8 cellular contexts compared by ENCODE assay signal in the genomic region with DNA sequence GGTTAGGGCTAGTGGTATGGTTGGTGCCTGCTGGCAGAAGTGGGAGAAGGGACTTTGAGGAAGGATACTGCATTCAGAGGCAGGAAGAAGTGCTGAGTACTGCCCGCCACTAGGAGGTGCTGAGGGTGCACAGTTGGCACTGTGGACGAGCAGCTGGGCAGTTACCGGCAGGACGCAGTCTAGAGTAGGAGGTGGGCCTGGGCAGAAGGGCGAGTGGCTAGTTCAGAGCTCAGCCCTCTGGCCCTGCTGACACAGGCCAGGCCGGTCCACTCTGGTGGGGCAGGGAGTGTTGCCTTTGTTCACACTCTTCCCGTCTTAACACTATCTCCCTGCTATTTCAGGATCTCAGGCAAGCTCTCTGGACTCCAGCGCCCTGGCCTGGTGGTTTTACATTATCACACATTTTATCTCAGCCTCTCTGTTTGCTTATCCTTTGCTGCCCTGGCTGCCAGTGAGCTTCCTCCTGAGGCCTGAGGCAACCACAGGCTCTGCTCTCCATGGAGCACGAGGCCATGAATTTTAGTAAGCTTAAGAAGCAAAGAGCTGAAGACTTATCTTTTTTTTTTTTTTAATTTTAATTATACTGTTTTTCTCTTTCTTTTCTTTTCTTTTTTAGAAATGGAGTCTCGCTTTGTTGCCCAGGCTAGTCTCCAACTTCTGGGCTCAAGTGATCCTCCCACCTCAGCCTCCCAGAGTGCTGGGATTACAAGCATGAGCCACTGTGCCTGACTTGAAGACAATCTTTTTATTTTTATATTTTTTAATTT. TPM values are rescaled to one million over a fixed set of nuclear protein-coding genes. Genes with fewer than 3 reads are reported as not detected.
A peak's percentile ranks its signal among the peaks of the same experiment; 100 is the strongest.
DNase-seq lines count a peak whose midpoint lies in the region; ATAC-seq and TF ChIP-seq lines count a peak whose summit lies in the region.

No MANE protein-coding gene starts in this region.

- H2BK20ac ChIP-seq in H9 (ENCODE audit: low read depth, low read length, poor library complexity, severe bottlenecking), result no peak overlapping the region

- no peak overlapping the region for H3T11ph ChIP-seq in H9 (ENCODE audit: low read length)

- no peak overlapping the region for H3K18ac ChIP-seq in H9 (ENCODE audit: insufficient read length, low read depth, low read length)

- H2BK120ac ChIP-seq in H9 (ENCODE audit: low read depth, low read length, poor library complexity, severe bottlenecking), result no peak overlapping the region

- H3K4me2 ChIP-seq in BLaER1 (no peak overlapping the region), H9 (ENCODE audit: insufficient read depth, insufficient read length, low read length) (no peak overlapping the region)

- H2BK12ac ChIP-seq in H9 (ENCODE audit: insufficient read length, low read depth, low read length), result no peak overlapping the region

- no peaks in the 10 kb centered on the region for H3K79me1 ChIP-seq in H9 (ENCODE audit: insufficient read depth, low read depth, low read length, poor library complexity, severe bottlenecking)

- no peaks in the 10 kb centered on the region for H3K9me3 Mint-ChIP-seq in H9

- no peaks in the 10 kb centered on the region for H3K9me3 ChIP-seq in BLaER1
- H3K9me3 ChIP-seq in H9 (ENCODE audit: control insufficient read depth, low read depth, low read length), result no peaks in the 10 kb centered on the region
- no peaks in the 10 kb centered on the region for H3K9me3 ChIP-seq in esophagus muscularis mucosa
- H3K9me3 ChIP-seq in mucosa of descending colon, result no peaks in the 10 kb centered on the region

- H3K27me3 ChIP-seq in BLaER1 (no peaks in the 10 kb centered on the region), H9 (ENCODE audit: insufficient read depth, low read length) (no peaks in the 10 kb centered on the region), esophagus muscularis mucosa (no peaks in the 10 kb centered on the region)

- H4K91ac ChIP-seq in H9 (ENCODE audit: insufficient read length, low read depth, low read length), result no peak overlapping the region

- peaks cover 3 to 55% (median 25%) of the 10 kb centered on the region in 3 experiments; a peak in 5 of 7 replicates for H3K36me3 Mint-ChIP-seq in H9 (ENCODE audit: insufficient read depth in 1 of 3, low read depth in 3 of 3)

- H3K4ac ChIP-seq in H9 (ENCODE audit: low read depth, low read length), result no peak overlapping the region

- no peak for TF ChIP-seq POLR2A in esophagus muscularis mucosa (IDR thresholded peaks at IDR 0.05; ENCODE audit: low read depth)

- no peak overlapping the region for H4K8ac ChIP-seq in H9 (replicated peaks; ENCODE audit: insufficient read length, low read depth, low read length)

- DNase-seq in H9 (peak; percentile 91), NCI-H748 treated with DMSO at 0.1 percent for 48 hours (lab: John Stamatoyannopoulos, UW) (peak; percentile 19), esophagus muscularis mucosa (ENCODE audit: extremely low spot score) (peak; percentile 93), mucosa of descending colon (peak; percentile 86 to 91 (median 90))
- peak; percentile 5 to 14 (median 9) for DNase-seq in activated CD8-positive, alpha-beta memory T cell treated with anti-CD3 and anti-CD28 coated beads for 48 hours (ENCODE audit: low read depth in 2 of 3, low spot score in 2 of 3)
- peak; percentile 5 for DNase-seq in stimulated activated CD8-positive, alpha-beta memory T cell treated with anti-CD3 and anti-CD28 coated beads, Interleukin-7, amount 100 ng/mL, for 24 hours (ENCODE audit: low read depth)

- peak overlapping the region; percentile 49 to 73 (median 66); a peak in 4 of 7 replicates for H3K27ac Mint-ChIP-seq in H9

- peaks cover 3 to 4% of the 10 kb centered on the region in 2 experiments; a peak in 1 of 4 replicates for H3K4me1 Mint-ChIP-seq in H9

- H3K79me2 ChIP-seq in H9 (ENCODE audit: insufficient read depth, low read length), result no peaks in the 10 kb centered on the region

- no peaks in the 10 kb centered on the region for H3K27me3 Mint-ChIP-seq in H9 (ENCODE audit: low read depth)

- intact Hi-C loops in esophagus muscularis mucosa (cut with DNase I), result loop anchor here (10.0 kb wide), 1 partner anchor 79 kb away; a partner anchor contains a TSS
- intact Hi-C loops in mucosa of descending colon (cut with DNase I, micrococcal nuclease), result no loop called here

- no peak overlapping the region for H2BK15ac ChIP-seq in H9 (ENCODE audit: low read depth, low read length)

- no peak overlapping the region for H3K4me3 Mint-ChIP-seq in H9

- H3K14ac ChIP-seq in H9 (ENCODE audit: insufficient read depth, low read length), result no peak overlapping the region

- no peak overlapping the region for H3K23ac ChIP-seq in H9 (ENCODE audit: insufficient read length, low read depth, low read length)

- H4K20me1 ChIP-seq in BLaER1, result no peaks in the 10 kb centered on the region
- H4K20me1 ChIP-seq in H9 (ENCODE audit: control insufficient read depth, insufficient read depth, insufficient read length), result no peaks in the 10 kb centered on the region

- H3K4me3 ChIP-seq in BLaER1 (no peak overlapping the region), esophagus muscularis mucosa (no peak overlapping the region), mucosa of descending colon (no peak overlapping the region)

- H3K56ac ChIP-seq in H9 (ENCODE audit: insufficient read length, low read depth, low read length), result no peak overlapping the region

- TF ChIP-seq EP300 in esophagus muscularis mucosa (IDR thresholded peaks at IDR 0.05), result no peak

- peaks cover 95% of the 10 kb centered on the region for H3K36me3 ChIP-seq in BLaER1
- peaks cover 20 to 89% (median 81%) of the 10 kb centered on the region in 4 donors for H3K36me3 ChIP-seq in esophagus muscularis mucosa
- H3K36me3 ChIP-seq in mucosa of descending colon (ENCODE audit: low read depth), result no peaks in the 10 kb centered on the region

- no peak overlapping the region for H2AK5ac ChIP-seq in H9 (ENCODE audit: insufficient read length, low read length)

- no peak overlapping the region for H2AFZ ChIP-seq in H9 (ENCODE audit: low read length)

- no peak overlapping the region for H2BK5ac ChIP-seq in H9 (ENCODE audit: insufficient read length, low read length)

- peak overlapping the region; percentile 35; the same call in 1 of the 2 replicates for H3K9ac ChIP-seq in BLaER1
- no peak overlapping the region for H3K9ac ChIP-seq in H9 (ENCODE audit: extremely low read depth, insufficient read length, low read length)

- H3K27ac ChIP-seq in BLaER1, result no peak overlapping the region
- H3K27ac ChIP-seq in H9 (ENCODE audit: insufficient read length, low read depth, low read length), result no peak overlapping the region
- peak overlapping the region; percentile 48 to 74 (median 68) for H3K27ac ChIP-seq in esophagus muscularis mucosa (replicated peaks in 1 of 4)

- TF ChIP-seq CTCF in H9 (conservative IDR thresholded peaks at IDR 0.05), result peak; percentile 95
- peak; percentile 84 to 89 (median 85) for TF ChIP-seq CTCF in esophagus muscularis mucosa (IDR thresholded peaks at IDR 0.05)
- peak; percentile 76 for TF ChIP-seq CTCF in mucosa of descending colon (IDR thresholded peaks at IDR 0.05)

- ATAC-seq in mucosa of descending colon, result peak; percentile 97
- no peak for ATAC-seq in HG03442 (IDR thresholded peaks at IDR 0.05; ENCODE audit: unreplicated experiment)

- H3K23me2 ChIP-seq in H9 (ENCODE audit: insufficient read length, low read depth, low read length, poor library complexity, severe bottlenecking), result no peaks in the 10 kb centered on the region

- H3K4me1 ChIP-seq in BLaER1 (no peaks in the 10 kb centered on the region), H9 (ENCODE audit: insufficient read depth, low read length) (no peaks in the 10 kb centered on the region), esophagus muscularis mucosa (peaks cover 6 to 12% (median 8%) of the 10 kb centered on the region in 4 donors), mucosa of descending colon (ENCODE audit: low read depth) (peaks cover 14% of the 10 kb centered on the region)

- no CpG with 5 or more reads among the region's 10 CpGs for WGBS in H9 (ENCODE audit: extremely low coverage, insufficient read length, low lambda C conversion rate)
- 36% methylated on average over 10 of the region's 10 CpGs for WGBS in esophagus muscularis mucosa

- no peak overlapping the region for H4K5ac ChIP-seq in H9 (ENCODE audit: insufficient read length, low read depth, low read length)

RNA-seq across cellular contexts. Expression of a gene that starts 26.9 kb away (rescaled TPM):
- total RNA-seq in H9 (2021), result 15.6 and 17.9 TPM in 2 replicates
- 10 to 100 TPM; 21.2 to 33.6 (median 26.4) TPM for total RNA-seq in esophagus muscularis mucosa
- 10 to 100 TPM; 32.2 to 33.8 (median 32.5) TPM for total RNA-seq in mucosa of descending colon

RNA-seq across cellular contexts. Expression of a gene that starts 27.1 kb away (rescaled TPM):
- total RNA-seq in H9 (2021) (58.5 and 65.8 TPM in 2 replicates), esophagus muscularis mucosa (100 to 1,000 TPM in 1 of 4 donors, 10 to 100 TPM in 3; 69.8 to 115 (median 82.3) TPM), mucosa of descending colon (100 to 1,000 TPM in 1 of 3 donors, 10 to 100 TPM in 2; 77.7 to 130 (median 95.0) TPM)

RNA-seq across cellular contexts. Expression of a gene that starts 31.5 kb away (rescaled TPM):
- total RNA-seq in H9 (2021) (105 and 106 TPM in 2 replicates), esophagus muscularis mucosa (10 to 100 TPM; 34.9 to 56.2 (median 47.9) TPM), mucosa of descending colon (10 to 100 TPM; 48.7 to 63.4 (median 55.3) TPM)

Comparison
In these comparisons a context has a peak if more than half of its experiments do, and no peak if none do; other contexts are left out.
1. H3K27ac ChIP-seq: peak in esophagus muscularis mucosa (4 of 4); none in BLaER1 (single experiment) and H9 (single experiment).
2. DNase-seq: peak in every context shown above with its lines; median percentile 93 in esophagus muscularis mucosa; 91 in H9; 90 in mucosa of descending colon; 19 in NCI-H748 treated with DMSO at 0.1 percent for 48 hours; 9 in activated CD8-positive, alpha-beta memory T cell treated with anti-CD3 and anti-CD28 coated beads for 48 hours; 5 in stimulated activated CD8-positive, alpha-beta memory T cell treated with anti-CD3 and anti-CD28 coated beads, Interleukin-7, amount 100 ng/mL, for 24 hours.
3. Peak in every context shown above with its lines, with median percentiles within 50 percentile points of each other: CTCF ChIP-seq.